8 cellular contexts compared by ENCODE assay signal in genomic region chr20:13220857-13221297, GRCh38. TPM values are rescaled to one million over a fixed set of nuclear protein-coding genes. Genes with fewer than 3 reads are reported as not detected.
DNase-seq lines count a peak whose midpoint lies in the region; ATAC-seq and TF ChIP-seq lines count a peak whose summit lies in the region.

Gene ISM1, plus strand, starts transcription at chr20:13221274. Its CDS starts 503 bp downstream, at chr20:13221777.

- H3K4me2 ChIP-seq in Loucy (ENCODE audit: low read depth, low read length, poor library complexity, severe bottlenecking) (peak within 1 kb of the TSS; percentile 87), skeletal muscle satellite cell (ENCODE audit: low read length) (peak within 1 kb of the TSS; percentile 98)

- H3K9me3 ChIP-seq in Loucy (ENCODE audit: insufficient read depth, low read depth, low read length) (no peaks in the 10 kb centered on the region), right cardiac atrium (ENCODE audit: control insufficient read depth, low read length) (no peaks in the 10 kb centered on the region), skeletal muscle satellite cell (replicated peaks; ENCODE audit: low read length) (no peaks in the 10 kb centered on the region)

- H3K9me2 ChIP-seq in Loucy (replicated peaks; ENCODE audit: low read depth, low read length): no peaks in the 10 kb centered on the region

- peak; percentile 58 for DNase-seq in DMS53 (lab: John Stamatoyannopoulos, UW)
- DNase-seq in DMS53 treated with DMSO at 0.1 percent for 48 hours (lab: John Stamatoyannopoulos, UW; ENCODE audit: unreplicated experiment): no peak
- DNase-seq in activated effector memory CD4-positive, alpha-beta T cell treated with anti-CD3 and anti-CD28 coated beads, Interleukin-2, amount 50 U/mL, for 16 hours: peak; percentile 77
- peak in 2 of 3 donors; percentile 20 to 42 for DNase-seq in right cardiac atrium
- DNase-seq in H4 (ENCODE audit: low spot score): no peak

- H3K4me3 ChIP-seq in Loucy (ENCODE audit: low read length, poor library complexity, severe bottlenecking) (peak within 1 kb of the TSS; percentile 69), right cardiac atrium (ENCODE audit: low read length) (peak within 1 kb of the TSS; percentile 86), skeletal muscle satellite cell (ENCODE audit: low read length) (peak within 1 kb of the TSS; percentile 78)

- ATAC-seq in right cardiac atrium (peak; percentile 41 to 50), HG02981 (IDR thresholded peaks at IDR 0.05; ENCODE audit: unreplicated experiment) (no peak)

- H3K27ac ChIP-seq in right cardiac atrium (ENCODE audit: low read length): no peak within 1 kb of the TSS

- H3K27me3 ChIP-seq in Loucy (ENCODE audit: insufficient read depth, low read length, poor library complexity, severe bottlenecking) (peaks cover 26% of the 10 kb centered on the region), right cardiac atrium (ENCODE audit: control insufficient read depth, insufficient read depth) (no peaks in the 10 kb centered on the region), skeletal muscle satellite cell (ENCODE audit: control insufficient read depth, insufficient read depth, low read length) (peaks cover 63% of the 10 kb centered on the region)

- H4K20me1 ChIP-seq in Loucy (ENCODE audit: insufficient read depth, low read length, poor library complexity, severe bottlenecking): no peaks in the 10 kb centered on the region

- peak within 1 kb of the TSS; percentile 92 for H2AFZ ChIP-seq in Loucy (ENCODE audit: low read length)

- H3K9ac ChIP-seq in Loucy (ENCODE audit: low read depth, low read length, poor library complexity, severe bottlenecking) (no peak within 1 kb of the TSS), skeletal muscle satellite cell (ENCODE audit: low read depth, low read length) (no peak within 1 kb of the TSS)

- intact Hi-C loops in right cardiac atrium (cut with DNase I): no loop called here

- H3K79me2 ChIP-seq in Loucy (ENCODE audit: insufficient read depth, low read length): no peaks in the 10 kb centered on the region

- under 1% methylated on average over 37 of the region's 39 CpGs for WGBS in right cardiac atrium

- TF ChIP-seq CTCF in Loucy (conservative IDR thresholded peaks at IDR 0.05; ENCODE audit: low read length): no peak

- no peaks in the 10 kb centered on the region for H3F3A ChIP-seq in Loucy (ENCODE audit: low read depth)

- no peaks in the 10 kb centered on the region for H3K36me3 ChIP-seq in Loucy (ENCODE audit: insufficient read depth, low read length)
- H3K36me3 ChIP-seq in skeletal muscle satellite cell (ENCODE audit: insufficient read depth, low read length): no peaks in the 10 kb centered on the region

- H3K4me1 ChIP-seq in Loucy (ENCODE audit: insufficient read depth, low read length, poor library complexity, severe bottlenecking) (peaks cover 4% of the 10 kb centered on the region), right cardiac atrium (ENCODE audit: control insufficient read depth, insufficient read depth, low read length) (no peaks in the 10 kb centered on the region), skeletal muscle satellite cell (ENCODE audit: control insufficient read depth, insufficient read depth, low read length) (peaks cover 18% of the 10 kb centered on the region)

RNA-seq across cellular contexts. Expression of gene ISM1, which starts in this region (rescaled TPM):
- 1 to 10 TPM in 2 of 4 donors, under 1 TPM in 2; 0.23 to 3.4 (median 1.1) TPM for total RNA-seq in right cardiac atrium
- polyA plus RNA-seq in right cardiac atrium: 1.0 TPM
- 0.51 and 0.87 TPM in 2 replicates for total RNA-seq in skeletal muscle satellite cell (2012; rRNA removed)
- 0.35 and 0.47 TPM in 2 replicates for total RNA-seq in H4 (2014; rRNA removed; shearing (Covaris generic))

Comparison
In these comparisons a context has a peak if more than half of its experiments do, and no peak if none do; other contexts are left out.
1. DNase-seq: peak in DMS53 (single experiment), activated effector memory CD4-positive, alpha-beta T cell treated with anti-CD3 and anti-CD28 coated beads, Interleukin-2, amount 50 U/mL, for 16 hours (single experiment) and right cardiac atrium (2 of 3); none in DMS53 treated with DMSO at 0.1 percent for 48 hours (single experiment) and H4 (single experiment).
2. Peak in every context shown above with its lines, with median percentiles within 50 percentile points of each other: H3K4me3 ChIP-seq.